10 cellular contexts compared by ENCODE assay signal in the genomic region with DNA sequence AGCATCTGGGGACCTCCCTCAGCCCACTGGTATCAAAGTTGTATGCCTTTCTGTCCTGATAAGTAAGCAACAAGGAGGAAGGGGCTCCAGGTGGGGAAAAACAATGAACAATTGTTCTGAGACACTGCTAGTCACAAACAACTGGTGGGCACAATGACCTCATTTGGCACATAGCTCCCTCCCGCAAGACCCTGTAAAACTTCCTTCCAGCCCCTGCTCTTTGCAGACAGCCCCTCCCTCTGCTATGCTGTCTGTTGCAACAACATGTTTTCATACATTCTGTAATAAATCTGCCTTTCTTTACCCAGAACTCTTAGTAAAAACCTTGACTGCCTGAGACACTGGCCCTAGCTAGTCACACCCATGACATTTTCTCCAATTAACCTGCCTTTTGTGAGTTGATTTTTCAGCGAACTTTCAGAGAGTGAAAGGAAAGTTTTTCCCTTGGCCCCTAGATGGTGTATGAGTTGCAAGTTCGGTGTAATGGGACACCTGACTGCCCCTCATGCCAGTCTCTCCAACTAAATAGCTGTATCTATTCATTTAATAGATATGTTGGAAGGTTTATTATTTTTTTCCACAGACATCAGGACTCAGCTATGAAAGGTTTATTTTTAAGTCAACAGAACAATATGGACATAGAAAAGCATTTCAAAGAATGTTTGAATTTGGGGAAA.
DNase-seq lines count a peak whose midpoint lies in the region; ATAC-seq and TF ChIP-seq lines count a peak whose summit lies in the region.
"Had no signal": no experiment of that assay in that cellular context is flagged by ENCODE, and none has a peak within 500 bp of the region (broad histone marks: within the 10 kb centered on the region; RNA-seq: fewer than 3 reads in every experiment).

No MANE protein-coding gene starts in this region.

- H3K4me1 Mint-ChIP-seq in HFFc6 (ENCODE audit: low read depth), result peaks cover 19% of the 10 kb centered on the region

- DNase-seq in BE2C, result no peak
- peak; percentile 21 for DNase-seq in HFFc6
- peak; percentile 21 for DNase-seq in astrocyte of the hippocampus (ENCODE audit: low read depth, low spot score)
- peak; percentile 50 for DNase-seq in left kidney (ENCODE audit: low read depth, low spot score)
- DNase-seq in HK-2 (ENCODE audit: unreplicated experiment), result no peak
- DNase-seq in NCI-H774 (lab: John Stamatoyannopoulos, UW), result no peak
- DNase-seq: activated naive CD8-positive, alpha-beta T cell treated with anti-CD3 and anti-CD28 coated beads, Interleukin-2, amount 10 ng/mL, durations not matched to agents 7 days and 5 days; sigmoid colon had no signal

- H3K27me3 ChIP-seq in BE2C, result no peaks in the 10 kb centered on the region
- H3K27me3 ChIP-seq: sigmoid colon had no signal

- peak overlapping the region; percentile 4; the same call in 1 of the 2 replicates for H3K27ac Mint-ChIP-seq in HFFc6
- H3K27ac Mint-ChIP-seq: activated naive CD8-positive, alpha-beta T cell treated with anti-CD3 and anti-CD28 coated beads, Interleukin-2, amount 10 ng/mL, durations not matched to agents 7 days and 5 days had no signal

- no peaks in the 10 kb centered on the region; the same call in 1 of the 2 replicates for H3K27me3 Mint-ChIP-seq in HFFc6 (ENCODE audit: insufficient read depth)
- H3K27me3 Mint-ChIP-seq: activated naive CD8-positive, alpha-beta T cell treated with anti-CD3 and anti-CD28 coated beads, Interleukin-2, amount 10 ng/mL, durations not matched to agents 7 days and 5 days had no signal

- no peaks in the 10 kb centered on the region for H3K4me1 ChIP-seq in BE2C
- H3K4me1 ChIP-seq: sigmoid colon had no signal

- H3K36me3 ChIP-seq in BE2C, result no peaks in the 10 kb centered on the region; the same call in 1 of the 2 replicates

- ATAC-seq in GM18858 (IDR thresholded peaks at IDR 0.05; ENCODE audit: unreplicated experiment) (no peak), GM18909 (IDR thresholded peaks at IDR 0.05; ENCODE audit: poor library complexity, unreplicated experiment) (no peak)

- no peak overlapping the region for H3K4me3 ChIP-seq in BE2C (ENCODE audit: low read depth, low read length)
- H3K4me3 ChIP-seq: sigmoid colon had no signal

- peaks cover 12% of the 10 kb centered on the region for H3K36me3 Mint-ChIP-seq in HFFc6 (ENCODE audit: low read depth)

- H3K4me3 Mint-ChIP-seq in HFFc6, result no peak overlapping the region
- H3K4me3 Mint-ChIP-seq: activated naive CD8-positive, alpha-beta T cell treated with anti-CD3 and anti-CD28 coated beads, Interleukin-2, amount 10 ng/mL, durations not matched to agents 7 days and 5 days had no signal

- TF ChIP-seq CTCF in BE2C (IDR thresholded peaks at IDR 0.05; ENCODE audit: low read depth, low read length), result peak; percentile 28
- peak; percentile 53 for TF ChIP-seq CTCF in HFFc6 (IDR thresholded peaks at IDR 0.05)

- H3K9me3 Mint-ChIP-seq in HFFc6, result no peaks in the 10 kb centered on the region
- H3K9me3 Mint-ChIP-seq: activated naive CD8-positive, alpha-beta T cell treated with anti-CD3 and anti-CD28 coated beads, Interleukin-2, amount 10 ng/mL, durations not matched to agents 7 days and 5 days had no signal

- no peaks in the 10 kb centered on the region for H3K9me3 ChIP-seq in BE2C
- H3K9me3 ChIP-seq: sigmoid colon had no signal

Comparison
In these comparisons a context has a peak if more than half of its experiments do, and no peak if none do; other contexts are left out.
1. DNase-seq: peak in HFFc6 (single experiment), astrocyte of the hippocampus (single experiment) and left kidney (single experiment); none in BE2C (single experiment), HK-2 (single experiment) and NCI-H774 (single experiment).